27 cellular contexts compared by ENCODE assay signal in genomic region chr7:138970446-138970845, GRCh38.
"Had no signal": no experiment of that assay in that cellular context is flagged by ENCODE, and none has a peak within 500 bp of the region (broad histone marks: within the 10 kb centered on the region; RNA-seq: fewer than 3 reads in every experiment).

No MANE protein-coding gene starts in this region.

- H3K4me1 ChIP-seq: parathyroid adenoma, psoas muscle, right lobe of liver, sigmoid colon, thyroid gland, tibial nerve, vagina had no signal

- H3K36me3 Mint-ChIP-seq: natural killer cell treated with Interleukin-12 subunit alpha and Interleukin-12 subunit beta and Interleukin-15 and Interleukin-18, amount 100 ng/mL, for 72 hours; stimulated activated effector memory CD8-positive, alpha-beta T cell treated with anti-CD3 and anti-CD28 coated beads, Interleukin-12 subunit alpha, Interleukin-12 subunit beta, amount 100 ng/mL, for 72 hours; stimulated activated naive B cell treated with anti-CD40 and anti-IgM and Interleukin-4, amounts not matched to agents 10 μg/mL and 1 μg/mL and 100 μg/mL, for 72 hours had no signal

- ATAC-seq: right cardiac atrium; stimulated activated naive B cell treated with anti-CD40 and anti-IgM and Interleukin-4, amounts not matched to agents 10 μg/mL and 1 μg/mL and 100 μg/mL, for 72 hours had no signal

- H3K27me3 ChIP-seq: ovary, right lobe of liver, sigmoid colon, stomach, thyroid gland, tibial nerve, upper lobe of left lung, vagina had no signal

- H3K9me3 ChIP-seq: ovary, psoas muscle, right lobe of liver, sigmoid colon, stomach, thoracic aorta, thyroid gland, tibial nerve, upper lobe of left lung, vagina had no signal

- H3K36me3 ChIP-seq: neural progenitor cell, ovary, right lobe of liver, sigmoid colon, stomach, thoracic aorta, thyroid gland, tibial nerve, upper lobe of left lung, vagina had no signal

- H3K4me3 ChIP-seq: neural progenitor cell, ovary, psoas muscle, right lobe of liver, sigmoid colon, stomach, thoracic aorta, thyroid gland, tibial nerve, upper lobe of left lung, vagina had no signal

- H3K9me3 Mint-ChIP-seq: natural killer cell treated with Interleukin-12 subunit alpha and Interleukin-12 subunit beta and Interleukin-15 and Interleukin-18, amount 100 ng/mL, for 72 hours; stimulated activated effector memory CD8-positive, alpha-beta T cell treated with anti-CD3 and anti-CD28 coated beads, Interleukin-12 subunit alpha, Interleukin-12 subunit beta, amount 100 ng/mL, for 72 hours; stimulated activated naive B cell treated with anti-CD40 and anti-IgM and Interleukin-4, amounts not matched to agents 10 μg/mL and 1 μg/mL and 100 μg/mL, for 72 hours; stimulated activated naive CD8-positive, alpha-beta T cell treated with anti-CD3 and anti-CD28 coated beads, Interleukin-15, Interleukin-2, amounts not matched to agents 100 ng/mL and 50 ng/mL, for 24 hours had no signal

- H3K4me1 Mint-ChIP-seq: stimulated activated effector memory CD8-positive, alpha-beta T cell treated with anti-CD3 and anti-CD28 coated beads, Interleukin-12 subunit alpha, Interleukin-12 subunit beta, amount 100 ng/mL, for 72 hours had no signal

- H3K27ac Mint-ChIP-seq: natural killer cell treated with Interleukin-12 subunit alpha and Interleukin-12 subunit beta and Interleukin-15 and Interleukin-18, amount 100 ng/mL, for 72 hours; nephron progenitor cell; stimulated activated effector memory CD8-positive, alpha-beta T cell treated with anti-CD3 and anti-CD28 coated beads, Interleukin-12 subunit alpha, Interleukin-12 subunit beta, amount 100 ng/mL, for 72 hours; stimulated activated naive B cell treated with anti-CD40 and anti-IgM and Interleukin-4, amounts not matched to agents 10 μg/mL and 1 μg/mL and 100 μg/mL, for 72 hours; stimulated activated naive CD8-positive, alpha-beta T cell treated with anti-CD3 and anti-CD28 coated beads, Interleukin-15, Interleukin-2, amounts not matched to agents 100 ng/mL and 50 ng/mL, for 24 hours had no signal

- H3K9ac ChIP-seq: neural progenitor cell, parathyroid adenoma had no signal

- H3K4me3 Mint-ChIP-seq: natural killer cell treated with Interleukin-12 subunit alpha and Interleukin-12 subunit beta and Interleukin-15 and Interleukin-18, amount 100 ng/mL, for 72 hours; nephron progenitor cell; neural progenitor cell; stimulated activated effector memory CD8-positive, alpha-beta T cell treated with anti-CD3 and anti-CD28 coated beads, Interleukin-12 subunit alpha, Interleukin-12 subunit beta, amount 100 ng/mL, for 72 hours; stimulated activated naive B cell treated with anti-CD40 and anti-IgM and Interleukin-4, amounts not matched to agents 10 μg/mL and 1 μg/mL and 100 μg/mL, for 72 hours; stimulated activated naive CD8-positive, alpha-beta T cell treated with anti-CD3 and anti-CD28 coated beads, Interleukin-15, Interleukin-2, amounts not matched to agents 100 ng/mL and 50 ng/mL, for 24 hours had no signal

- H3K27ac ChIP-seq: neural progenitor cell, ovary, parathyroid adenoma, psoas muscle, right lobe of liver, sigmoid colon, stomach, thoracic aorta, thyroid gland, tibial nerve, upper lobe of left lung, vagina had no signal

- H3K27me3 Mint-ChIP-seq: progenitor cell of endocrine pancreas had no signal

- DNase-seq: nephron progenitor cell; occipital lobe; ovary; psoas muscle; right cardiac atrium; right lobe of liver; sigmoid colon; small intestine; stimulated activated CD4-positive, alpha-beta T cell treated with anti-CD3 and anti-CD28 coated beads, Interleukin-15, amount 100 ng/mL, for 24 hours; stimulated activated CD4-positive, alpha-beta T cell treated with anti-CD3 and anti-CD28 coated beads, Interleukin-2, amount 100 ng/mL, for 24 hours; stimulated activated CD4-positive, alpha-beta T cell treated with anti-CD3 and anti-CD28 coated beads, Interleukin-2, amount 100 ng/mL, for 48 hours; stimulated activated CD4-positive, alpha-beta T cell treated with anti-CD3 and anti-CD28 coated beads, Interleukin-4, amount 100 ng/mL, for 24 hours; stimulated activated naive B cell treated with anti-CD40 and anti-IgM and Interleukin-4, amounts not matched to agents 10 μg/mL and 1 μg/mL and 100 μg/mL, for 72 hours; stimulated activated naive CD4-positive, alpha-beta T cell treated with Interleukin-2 at 50 U/mL for 16 hours; stomach; thyroid gland; trophoblast cell; upper lobe of left lung had no signal
